1 cellular context compared by ENCODE assay signal in genomic region chr11:92269021-92269420, GRCh38.
TF ChIP-seq lines count a peak whose summit lies in the region.

No MANE protein-coding gene starts in this region.

TF ChIP-seq in IMR-90, 13 proteins besides CTCF, POLR2A, EP300 and RAD21 (continued from another document):
- no peak for TF ChIP-seq ELK1 (IDR thresholded peaks at IDR 0.05; ENCODE audit: borderline replicate concordance, low read depth, low read length)
- no peak for TF ChIP-seq CHD1 (IDR thresholded peaks at IDR 0.05; ENCODE audit: low read depth, low read length)
- no peak for TF ChIP-seq NFE2L2 (IDR thresholded peaks at IDR 0.05; ENCODE audit: low read depth, low read length)
- TF ChIP-seq SMC3 (IDR thresholded peaks at IDR 0.05; ENCODE audit: low read depth, low read length), result no peak
- no peak for TF ChIP-seq USF2 (IDR thresholded peaks at IDR 0.05; ENCODE audit: low read depth, low read length)
- TF ChIP-seq MXI1 (IDR thresholded peaks at IDR 0.05; ENCODE audit: borderline replicate concordance, low read depth, low read length), result no peak
TF ChIP-seq in IMR-90: peak in this region for 0.
